In genomic region chr9:130825809-130826208, GRCh38 we compare ENCODE assay signal across 15 cellular contexts. TPM values are rescaled to one million over a fixed set of nuclear protein-coding genes. Genes with fewer than 3 reads are reported as not detected.
DNase-seq lines count a peak whose midpoint lies in the region; ATAC-seq and TF ChIP-seq lines count a peak whose summit lies in the region.
"Had no signal": no experiment of that assay in that cellular context is flagged by ENCODE, and none has a peak within 500 bp of the region (broad histone marks: within the 10 kb centered on the region; RNA-seq: fewer than 3 reads in every experiment).

No MANE protein-coding gene starts in this region.

- POLR2A ChIA-PET in CD8-positive, alpha-beta memory T cell (lab: Charles Lee), result no interaction called here

- ATAC-seq in gastrocnemius medialis, result no peak
- ATAC-seq: activated T-helper 17 cell treated with anti-CD3 and anti-CD28 coated beads, Interleukin-2, amount 50 U/mL, for 72 hours; stimulated activated naive CD8-positive, alpha-beta T cell treated with anti-CD3 and anti-CD28 coated beads, Interleukin-15, amount 100 ng/mL, for 72 hours had no signal

- CTCF ChIA-PET in CD8-positive, alpha-beta memory T cell (lab: Charles Lee), result interaction anchor here (1.8 kb wide), 1 partner anchor 8 kb away, joined by 6 read pairs; the partner anchor contains the start of gene ABL1

- peak overlapping the region; percentile 66 for H3K27ac ChIP-seq in CD8-positive, alpha-beta memory T cell (ENCODE audit: low read depth, low read length)
- H3K27ac ChIP-seq in VCaP (peak overlapping the region; percentile 66), iPS-20b (ENCODE audit: low read length) (peak overlapping the region; percentile 19), gastrocnemius medialis (peak overlapping the region; percentile 56 to 70 (median 64))

- no peaks in the 10 kb centered on the region for H3K27me3 Mint-ChIP-seq in CD8-positive, alpha-beta memory T cell
- H3K27me3 Mint-ChIP-seq: activated CD4-positive, alpha-beta memory T cell treated with anti-CD3 and anti-CD28 coated beads for 36 hours; activated T-helper 17 cell treated with anti-CD3 and anti-CD28 coated beads, Interleukin-2, amount 50 U/mL, for 72 hours; stimulated activated naive CD8-positive, alpha-beta T cell treated with anti-CD3 and anti-CD28 coated beads, Interleukin-15, amount 100 ng/mL, for 72 hours had no signal

- H3K36me3 Mint-ChIP-seq in CD8-positive, alpha-beta memory T cell, result peaks cover 0 to 7% (median 6%) of the 10 kb centered on the region in 3 donors

- H3K4me1 Mint-ChIP-seq in CD8-positive, alpha-beta memory T cell, result peaks cover 5 to 10% (median 5%) of the 10 kb centered on the region in 3 donors

- TF ChIP-seq CTCF in VCaP (conservative IDR thresholded peaks at IDR 0.05) (no peak), gastrocnemius medialis (IDR thresholded peaks at IDR 0.05 in 4 of 5, conservative IDR thresholded peaks at IDR 0.05 in 1 of 5) (no peak)

- TF ChIP-seq POLR2A in gastrocnemius medialis (IDR thresholded peaks at IDR 0.05), result no peak

- H3K4me3 Mint-ChIP-seq in CD8-positive, alpha-beta memory T cell, result no peak overlapping the region
- H3K4me3 Mint-ChIP-seq: activated CD4-positive, alpha-beta memory T cell treated with anti-CD3 and anti-CD28 coated beads for 36 hours; activated T-helper 17 cell treated with anti-CD3 and anti-CD28 coated beads, Interleukin-2, amount 50 U/mL, for 72 hours; stimulated activated naive CD8-positive, alpha-beta T cell treated with anti-CD3 and anti-CD28 coated beads, Interleukin-15, amount 100 ng/mL, for 72 hours; T-helper 2 cell treated with Interferon-gamma antibody and Interleukin-4, amounts not matched to agents 5 μg/mL and 100 μg/mL, for 36 hours had no signal

- H3K9ac ChIP-seq in iPS-20b (ENCODE audit: low read depth, low read length), result peak overlapping the region; percentile 43; the same call in 1 of the 2 replicates

- H3K9me3 Mint-ChIP-seq in CD8-positive, alpha-beta memory T cell, result peaks cover 2 to 7% (median 7%) of the 10 kb centered on the region in 5 donors
- H3K9me3 Mint-ChIP-seq: activated T-helper 17 cell treated with anti-CD3 and anti-CD28 coated beads, Interleukin-2, amount 50 U/mL, for 72 hours had no signal

- intact Hi-C loops in gastrocnemius medialis (cut with DNase I; ENCODE audit: low total_unique reads), result no loop called here

- no peaks in the 10 kb centered on the region for H3K9me3 ChIP-seq in CD8-positive, alpha-beta memory T cell (ENCODE audit: low read length)
- H3K9me3 ChIP-seq in iPS-20b (ENCODE audit: insufficient read depth, low read depth, low read length) (no peaks in the 10 kb centered on the region; the same call in 1 of the 2 replicates), gastrocnemius medialis (no peaks in the 10 kb centered on the region)
- H3K9me3 ChIP-seq: mucosa of descending colon had no signal

- H3K4me1 ChIP-seq in CD8-positive, alpha-beta memory T cell (ENCODE audit: insufficient read depth, low read length), result peaks cover 10% of the 10 kb centered on the region
- H3K4me1 ChIP-seq in iPS-20b (ENCODE audit: insufficient read depth, low read length) (peaks cover 34% of the 10 kb centered on the region; the same call in 1 of the 2 replicates), gastrocnemius medialis (peaks cover 41 to 42% of the 10 kb centered on the region in 2 donors)

- in situ Hi-C loops in gastrocnemius medialis (cut with MboI; ENCODE audit: low sequenced_read_pairs in 4 of 4), result no loop called here

- no peak overlapping the region for H3K27ac Mint-ChIP-seq in CD8-positive, alpha-beta memory T cell
- H3K27ac Mint-ChIP-seq: activated CD4-positive, alpha-beta memory T cell treated with anti-CD3 and anti-CD28 coated beads for 36 hours; activated T-helper 17 cell treated with anti-CD3 and anti-CD28 coated beads, Interleukin-2, amount 50 U/mL, for 72 hours; T-helper 2 cell treated with Interferon-gamma antibody and Interleukin-4, amounts not matched to agents 5 μg/mL and 100 μg/mL, for 36 hours had no signal

- H3K4me3 ChIP-seq in CD8-positive, alpha-beta memory T cell (ENCODE audit: low read length), result no peak overlapping the region
- H3K4me3 ChIP-seq in iPS-20b (ENCODE audit: low read length), result peak overlapping the region; percentile 34; the same call in 1 of the 2 replicates
- peak overlapping the region in 1 of 4 donors; percentile 14 for H3K4me3 ChIP-seq in gastrocnemius medialis
- H3K4me3 ChIP-seq: mucosa of descending colon had no signal

- no peak for DNase-seq in CD8-positive, alpha-beta memory T cell
- no peak for DNase-seq in gastrocnemius medialis
- DNase-seq in COLO829 (ENCODE audit: low spot score), result no peak
- no peak for DNase-seq in kidney glomerular epithelial cell (lab: John Stamatoyannopoulos, UW)
- DNase-seq in OCI-M1 (lab: John Stamatoyannopoulos, UW), result no peak
- DNase-seq in NCI-H1417 treated with DMSO at 0.1 percent for 48 hours (lab: John Stamatoyannopoulos, UW), result no peak
- DNase-seq: activated CD4-positive, alpha-beta memory T cell treated with anti-CD3 and anti-CD28 coated beads for 36 hours; dermis blood vessel endothelial cell; NCI-H510A; stimulated activated naive CD8-positive, alpha-beta T cell treated with anti-CD3 and anti-CD28 coated beads, Interleukin-15, amount 100 ng/mL, for 72 hours had no signal

- no peaks in the 10 kb centered on the region for H3K36me3 ChIP-seq in CD8-positive, alpha-beta memory T cell (ENCODE audit: insufficient read depth, low read length)
- H3K36me3 ChIP-seq in iPS-20b (ENCODE audit: insufficient read depth, low read depth, low read length), result no peaks in the 10 kb centered on the region
- H3K36me3 ChIP-seq in gastrocnemius medialis, result no peaks in the 10 kb centered on the region

- H3K27me3 ChIP-seq in CD8-positive, alpha-beta memory T cell (ENCODE audit: insufficient read depth, low read length, poor library complexity, severe bottlenecking), result no peaks in the 10 kb centered on the region
- no peaks in the 10 kb centered on the region for H3K27me3 ChIP-seq in iPS-20b (ENCODE audit: insufficient read depth, low read length)
- no peaks in the 10 kb centered on the region for H3K27me3 ChIP-seq in gastrocnemius medialis

RNA-seq across cellular contexts. Expression of gene ABL1, which starts 9.2 kb away (rescaled TPM):
- 10 to 100 TPM; 38.8 to 39.3 TPM for total RNA-seq in CD8-positive, alpha-beta memory T cell
- polyA plus RNA-seq in CD8-positive, alpha-beta memory T cell, result 16.3 TPM
- 10 to 100 TPM; 22.8 to 55.5 (median 28.5) TPM for total RNA-seq in gastrocnemius medialis
